19 cellular contexts compared by ENCODE assay signal in the genomic region with DNA sequence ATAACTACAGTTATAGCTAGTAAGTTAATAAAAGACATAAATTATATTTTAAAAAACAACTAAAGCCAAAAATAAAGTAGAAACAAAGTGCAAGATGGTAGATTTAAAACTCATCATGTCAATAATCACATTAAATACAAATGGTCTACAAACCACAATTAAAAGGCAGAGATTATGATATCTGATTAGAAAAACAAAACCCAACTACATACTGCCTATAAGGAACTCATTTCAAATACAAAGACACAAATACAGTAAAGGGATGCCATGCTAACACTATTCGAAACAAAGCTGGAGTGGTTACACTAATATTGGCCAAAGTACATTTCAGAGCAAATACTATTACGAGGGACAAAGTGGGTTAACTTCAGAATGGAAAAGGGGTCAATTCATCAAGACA. TPM values are rescaled to one million over a fixed set of nuclear protein-coding genes. Genes with fewer than 3 reads are reported as not detected.
DNase-seq lines count a peak whose midpoint lies in the region; ATAC-seq, FAIRE-seq and TF ChIP-seq lines count a peak whose summit lies in the region.
"Had no signal": no experiment of that assay in that cellular context is flagged by ENCODE, and none has a peak within 500 bp of the region (broad histone marks: within the 10 kb centered on the region; RNA-seq: fewer than 3 reads in every experiment).

No MANE protein-coding gene starts in this region.

- H3K36me3 ChIP-seq in HEK293 (ENCODE audit: control insufficient read depth in 2 of 2, insufficient read depth in 1 of 2, low read length in 2 of 2) (no peaks in the 10 kb centered on the region; a peak in 1 of 3 replicates), neutrophil (no peaks in the 10 kb centered on the region)

- POLR2A ChIA-PET in HEK293 (lab: Yijun Ruan, JAX): interaction anchor here (0.5 kb wide), 1 partner anchor 55 kb away, joined by 5 read pairs; no protein-coding TSS in a partner anchor

- peak; percentile 3 for FAIRE-seq in G401.6 (lab: Jason Lieb, UNC)
- FAIRE-seq in GM12892 (lab: Jason Lieb, UNC): peak; percentile 62
- FAIRE-seq: GM12878 had no signal

- no peaks in the 10 kb centered on the region for H3K27me3 Mint-ChIP-seq in stimulated activated memory B cell treated with anti-CD40 and anti-IgM and Interleukin-4, amounts not matched to agents 10 μg/mL and 1 μg/mL and 100 μg/mL, for 72 hours
- H3K27me3 Mint-ChIP-seq: B cell; CD4-positive, CD25-positive, alpha-beta regulatory T cell had no signal

- no peaks in the 10 kb centered on the region for H3K27me3 ChIP-seq in neutrophil
- H3K27me3 ChIP-seq: BLaER1 had no signal

- no peak for TF ChIP-seq POLR2A in GM12892 (IDR thresholded peaks at IDR 0.05; ENCODE audit: low read depth, low read length)

- no peak for ATAC-seq in GM18520 (IDR thresholded peaks at IDR 0.05; ENCODE audit: unreplicated experiment)
- ATAC-seq in stimulated activated memory B cell treated with anti-CD40 and anti-IgM and Interleukin-4, amounts not matched to agents 10 μg/mL and 1 μg/mL and 100 μg/mL, for 72 hours: no peak
- ATAC-seq: CD8-positive, alpha-beta T cell; GM12878 had no signal

- TF ChIP-seq CTCF in HEK293 (tag by site-specific recombination; IDR thresholded peaks at IDR 0.05): no peak
- TF ChIP-seq CTCF in neutrophil (IDR thresholded peaks at IDR 0.05): no peak

- no peaks in the 10 kb centered on the region for H3K9me3 ChIP-seq in HEK293 (ENCODE audit: control insufficient read depth, insufficient read depth, low read depth, low read length)
- no peaks in the 10 kb centered on the region for H3K9me3 ChIP-seq in neutrophil

- H3K27ac Mint-ChIP-seq in stimulated activated memory B cell treated with anti-CD40 and anti-IgM and Interleukin-4, amounts not matched to agents 10 μg/mL and 1 μg/mL and 100 μg/mL, for 72 hours: no peak overlapping the region
- H3K27ac Mint-ChIP-seq: B cell; CD4-positive, CD25-positive, alpha-beta regulatory T cell; CD8-positive, alpha-beta T cell had no signal

- H3K27ac ChIP-seq in HEK293 (ENCODE audit: extremely low read depth, low read depth, low read length) (no peak overlapping the region), neutrophil (peak overlapping the region; percentile 76)
- H3K27ac ChIP-seq: BLaER1, C4-2B had no signal

- no peak for DNase-seq in GM12892 (ENCODE audit: insufficient read length)
- DNase-seq in RKO (ENCODE audit: low spot score): no peak
- no peak for DNase-seq in activated CD4-positive, alpha-beta T cell treated with anti-CD3 and anti-CD28 coated beads for 4 hours
- DNase-seq: CD4-positive, CD25-positive, alpha-beta regulatory T cell; CD8-positive, alpha-beta T cell; DMS53; DMS79 treated with DMSO at 0.1 percent for 48 hours; GOT3; H7; HCEC 1CT had no signal

- no peak overlapping the region for H3K4me3 Mint-ChIP-seq in stimulated activated memory B cell treated with anti-CD40 and anti-IgM and Interleukin-4, amounts not matched to agents 10 μg/mL and 1 μg/mL and 100 μg/mL, for 72 hours
- H3K4me3 Mint-ChIP-seq: B cell; CD4-positive, CD25-positive, alpha-beta regulatory T cell; CD8-positive, alpha-beta T cell had no signal

- H3K36me3 Mint-ChIP-seq in stimulated activated memory B cell treated with anti-CD40 and anti-IgM and Interleukin-4, amounts not matched to agents 10 μg/mL and 1 μg/mL and 100 μg/mL, for 72 hours: peaks cover 37% of the 10 kb centered on the region

- H3K4me3 ChIP-seq in HEK293 (ENCODE audit: low read depth, low read length) (no peak overlapping the region), neutrophil (ENCODE audit: low read depth in 1 of 2, low read length in 1 of 2) (peak overlapping the region in 1 of 2 experiments; percentile 19)
- H3K4me3 ChIP-seq: GM12878 had no signal

- H3K9me3 Mint-ChIP-seq in stimulated activated memory B cell treated with anti-CD40 and anti-IgM and Interleukin-4, amounts not matched to agents 10 μg/mL and 1 μg/mL and 100 μg/mL, for 72 hours: peaks cover 6% of the 10 kb centered on the region

- CTCF ChIA-PET in HEK293 (lab: Yijun Ruan, JAX): interaction anchor here (1.1 kb wide), 1 partner anchor 10 kb away, joined by 3 read pairs; no protein-coding TSS in a partner anchor

- peaks cover 69% of the 10 kb centered on the region for H3K4me1 Mint-ChIP-seq in stimulated activated memory B cell treated with anti-CD40 and anti-IgM and Interleukin-4, amounts not matched to agents 10 μg/mL and 1 μg/mL and 100 μg/mL, for 72 hours

- H3K4me1 ChIP-seq in HEK293 (ENCODE audit: control insufficient read depth, insufficient read depth, low read length) (peaks cover 6% of the 10 kb centered on the region; the same call in 1 of the 2 replicates), neutrophil (ENCODE audit: control insufficient read depth in 1 of 2, insufficient read depth in 1 of 2, low read depth in 1 of 2, low read length in 1 of 2) (peaks cover 62% of the 10 kb centered on the region in 2 experiments)

TF ChIP-seq in HEK293, 187 proteins besides CTCF, POLR2A, EP300 and RAD21:
- TF ChIP-seq, protein P1, sequence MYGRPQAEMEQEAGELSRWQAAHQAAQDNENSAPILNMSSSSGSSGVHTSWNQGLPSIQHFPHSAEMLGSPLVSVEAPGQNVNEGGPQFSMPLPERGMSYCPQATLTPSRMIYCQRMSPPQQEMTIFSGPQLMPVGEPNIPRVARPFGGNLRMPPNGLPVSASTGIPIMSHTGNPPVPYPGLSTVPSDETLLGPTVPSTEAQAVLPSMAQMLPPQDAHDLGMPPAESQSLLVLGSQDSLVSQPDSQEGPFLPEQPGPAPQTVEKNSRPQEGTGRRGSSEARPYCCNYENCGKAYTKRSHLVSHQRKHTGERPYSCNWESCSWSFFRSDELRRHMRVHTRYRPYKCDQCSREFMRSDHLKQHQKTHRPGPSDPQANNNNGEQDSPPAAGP (tag by site-specific recombination; IDR thresholded peaks at IDR 0.05): no peak
- peak; percentile 81 for TF ChIP-seq SETDB1 (IDR thresholded peaks at IDR 0.05; ENCODE audit: insufficient read length, low read length)

RNA-seq across cellular contexts. Expression of a gene that starts 24.6 kb away (rescaled TPM):
- 10.9 TPM for polyA plus RNA-seq in GM12892 (2012; ENCODE audit: missing spikeins)
